In the genomic region with DNA sequence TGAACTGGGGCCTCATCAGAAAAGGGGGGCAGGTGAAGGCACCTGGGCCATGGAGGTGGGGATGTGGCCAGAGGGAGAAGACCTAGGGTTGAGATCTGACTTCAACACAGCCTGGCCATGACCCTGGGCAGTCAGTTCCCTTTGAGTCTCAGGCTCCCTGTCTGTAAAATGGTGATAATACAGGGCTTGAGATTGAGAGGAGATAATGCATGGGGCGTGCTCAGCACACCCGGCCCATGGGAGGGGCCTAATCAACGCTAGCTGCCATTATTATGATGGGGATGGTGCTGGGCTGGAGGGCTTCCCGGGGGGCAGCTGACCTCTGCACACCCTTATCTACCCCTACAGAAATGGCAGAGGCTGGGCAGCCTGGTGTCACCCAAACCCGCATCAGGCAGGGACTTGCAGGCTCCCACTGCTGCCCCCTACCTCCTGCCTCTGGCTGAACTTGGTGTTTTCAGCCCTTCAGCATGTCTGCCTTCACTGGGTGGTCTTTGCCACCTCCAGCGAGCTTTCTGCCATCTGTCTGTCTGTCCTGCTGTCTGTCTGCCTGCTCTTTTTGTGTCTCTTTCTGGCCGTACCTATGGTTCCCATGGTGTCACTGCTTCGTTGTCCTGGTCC, we compare ENCODE assay signal across 13 cellular contexts.
DNase-seq lines count a peak whose midpoint lies in the region; ATAC-seq and TF ChIP-seq lines count a peak whose summit lies in the region.
"Had no signal": no experiment of that assay in that cellular context is flagged by ENCODE, and none has a peak within 500 bp of the region (broad histone marks: within the 10 kb centered on the region; RNA-seq: fewer than 3 reads in every experiment).

No MANE protein-coding gene starts in this region.

- ATAC-seq in GM19463 (IDR thresholded peaks at IDR 0.05; ENCODE audit: unreplicated experiment), result no peak
- ATAC-seq in GM21515 (IDR thresholded peaks at IDR 0.05; ENCODE audit: unreplicated experiment), result no peak

- no peaks in the 10 kb centered on the region for H3K9me3 Mint-ChIP-seq in neural crest cell
- H3K9me3 Mint-ChIP-seq: mesothelial cell of epicardium had no signal

- no peaks in the 10 kb centered on the region for H3K36me3 Mint-ChIP-seq in neural crest cell (ENCODE audit: low read depth)
- H3K36me3 Mint-ChIP-seq: mesothelial cell of epicardium had no signal

- DNase-seq in GM12865 (ENCODE audit: low read depth) (peak; percentile 9), LNCaP clone FGC (ENCODE audit: low read depth) (no peak), astrocyte of the cerebellum (ENCODE audit: low read depth) (no peak), neural crest cell (ENCODE audit: low read depth, low spot score) (no peak), NCI-H146 (lab: John Stamatoyannopoulos, UW) (no peak)
- DNase-seq: activated T-cell treated with anti-CD3 and anti-CD28 coated beads for 4 hours, KG1, NCI-H2081 treated with DMSO at 0.1 percent for 48 hours had no signal

- H3K27ac Mint-ChIP-seq in neural crest cell (ENCODE audit: unreplicated experiment), result no peak overlapping the region
- H3K27ac Mint-ChIP-seq: mesothelial cell of epicardium had no signal

- TF ChIP-seq CTCF in GM12865 (IDR thresholded peaks at IDR 0.05; ENCODE audit: insufficient read depth, low read depth, low read length, missing control alignments), result no peak
- TF ChIP-seq CTCF in LNCaP clone FGC (IDR thresholded peaks at IDR 0.05; ENCODE audit: control insufficient read depth, extremely low read depth, insufficient read depth), result 0 out of 2 replicates have a peak, but pooled peaks have one; percentile 2
- TF ChIP-seq CTCF in astrocyte of the cerebellum (IDR thresholded peaks at IDR 0.05; ENCODE audit: low read depth, low read length, missing control alignments), result peak; percentile 18
- peak; percentile 19 for TF ChIP-seq CTCF in neural crest cell (conservative IDR thresholded peaks at IDR 0.05)

- in situ Hi-C loops in astrocyte of the cerebellum (cut with HindIII; ENCODE audit: low sequenced_read_pairs), result no loop called here

- no peak overlapping the region for H3K4me3 Mint-ChIP-seq in neural crest cell
- H3K4me3 Mint-ChIP-seq: mesothelial cell of epicardium had no signal

- H3K27me3 Mint-ChIP-seq in neural crest cell (ENCODE audit: low read depth), result peaks cover 36% of the 10 kb centered on the region

- peaks cover 6% of the 10 kb centered on the region for H3K4me1 Mint-ChIP-seq in neural crest cell
- H3K4me1 Mint-ChIP-seq: mesothelial cell of epicardium had no signal

- H3K4me3 ChIP-seq in GM12865 (ENCODE audit: low read depth, low read length) (no peak overlapping the region), LNCaP clone FGC (ENCODE audit: low read depth, low read length) (no peak overlapping the region), astrocyte of the cerebellum (ENCODE audit: low read depth, low read length) (no peak overlapping the region)
- H3K4me3 ChIP-seq: pancreas, smooth muscle cell had no signal
